ENCODE assay signal across 1 cellular context in the genomic region with DNA sequence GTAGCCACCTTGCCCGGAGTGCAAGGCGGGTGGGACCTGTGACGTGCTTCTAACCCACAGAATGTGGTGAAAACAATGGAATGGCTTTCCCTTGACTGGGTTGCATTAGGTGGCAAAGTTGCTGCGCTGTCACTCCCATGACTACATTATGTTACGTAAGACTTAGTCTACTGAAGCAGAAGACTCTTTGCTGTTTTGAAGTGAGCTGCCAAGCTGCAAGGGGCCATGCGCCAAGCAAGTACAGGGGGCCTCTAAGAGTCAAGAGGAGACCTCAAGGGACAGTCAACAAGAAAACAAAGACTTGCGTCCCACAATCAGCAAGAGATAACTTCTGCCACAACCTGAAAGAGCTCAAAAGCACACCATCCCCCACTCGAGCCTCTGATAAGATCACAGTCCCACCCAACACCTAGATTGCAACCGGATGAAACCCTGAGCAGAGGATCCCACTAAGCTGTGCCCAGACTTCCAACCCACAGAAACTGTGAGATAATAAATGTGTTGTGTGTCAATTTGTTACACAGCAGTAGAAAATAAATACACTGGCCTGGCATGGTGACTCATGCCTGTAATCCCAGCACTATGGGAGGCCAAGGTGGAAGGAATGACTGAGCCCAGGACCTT.
TF ChIP-seq lines count a peak whose summit lies in the region.

No MANE protein-coding gene starts in this region.

TF ChIP-seq in HEK293, 187 proteins besides CTCF, POLR2A, EP300 and RAD21 (continued from another document and continues in another):
- TF ChIP-seq ZSCAN16 (tag by site-specific recombination; IDR thresholded peaks at IDR 0.05) (no peak), MYNN (tag by site-specific recombination; IDR thresholded peaks at IDR 0.05; ENCODE audit: borderline replicate concordance) (no peak), INSM2 (tag by site-specific recombination; IDR thresholded peaks at IDR 0.05) (no peak), ZBTB20 (tag by site-specific recombination; IDR thresholded peaks at IDR 0.05) (0 out of 2 replicates have a peak, but pooled peaks have one; percentile 28), RBAK (tag by site-specific recombination; IDR thresholded peaks at IDR 0.05) (peak; percentile 95), ZNF837 (tag by site-specific recombination; IDR thresholded peaks at IDR 0.05) (no peak), ZNF140 (tag by site-specific recombination; IDR thresholded peaks at IDR 0.05) (no peak), ZNF558 (tag by site-specific recombination; IDR thresholded peaks at IDR 0.05) (no peak), GFI1B (tag by site-specific recombination; IDR thresholded peaks at IDR 0.05) (no peak), ZNF274 (IDR thresholded peaks at IDR 0.05; ENCODE audit: low read length) (no peak), ZNF274 (tag by site-specific recombination; IDR thresholded peaks at IDR 0.05; ENCODE audit: borderline replicate concordance) (no peak), ZNF23 (tag by site-specific recombination; IDR thresholded peaks at IDR 0.05; ENCODE audit: borderline replicate concordance) (no peak), ZNF248 (tag by site-specific recombination; IDR thresholded peaks at IDR 0.05) (no peak), KLF10 (tag by site-specific recombination; IDR thresholded peaks at IDR 0.05) (no peak), PRDM1 (tag by site-specific recombination; IDR thresholded peaks at IDR 0.05) (peak; percentile 63; the same call in 1 of the 2 replicates), HOXD13 (CRISPR knock-in tag; IDR thresholded peaks at IDR 0.05; ENCODE audit: borderline replicate concordance) (no peak), ZNF302 (tag by site-specific recombination; IDR thresholded peaks at IDR 0.05; ENCODE audit: low read depth) (no peak), ZBTB49 (tag by site-specific recombination; IDR thresholded peaks at IDR 0.05; ENCODE audit: low read depth) (no peak), ZNF391 (tag by site-specific recombination; IDR thresholded peaks at IDR 0.05; ENCODE audit: borderline replicate concordance, low read depth) (no peak), ZNF138 (tag by site-specific recombination; IDR thresholded peaks at IDR 0.05; ENCODE audit: borderline replicate concordance) (no peak), KLF17 (tag by site-specific recombination; IDR thresholded peaks at IDR 0.05) (no peak), ZSCAN5A (tag by site-specific recombination; IDR thresholded peaks at IDR 0.05) (no peak), ZNF555 (tag by site-specific recombination; conservative IDR thresholded peaks at IDR 0.05) (no peak), ZBTB48 (tag by site-specific recombination; IDR thresholded peaks at IDR 0.05) (peak; percentile 87), ZNF19 (tag by site-specific recombination; IDR thresholded peaks at IDR 0.05; ENCODE audit: low read depth) (no peak), ZNF513 (tag by site-specific recombination; IDR thresholded peaks at IDR 0.05) (no peak), ZNF2 (tag by site-specific recombination; IDR thresholded peaks at IDR 0.05) (no peak), ZNF48 (tag by site-specific recombination; IDR thresholded peaks at IDR 0.05) (no peak), ZNF133 (tag by site-specific recombination; IDR thresholded peaks at IDR 0.05) (no peak), ZNF596 (tag by site-specific recombination; IDR thresholded peaks at IDR 0.05) (no peak), ZNF561 (tag by site-specific recombination; IDR thresholded peaks at IDR 0.05; ENCODE audit: borderline replicate concordance) (no peak), ZNF843 (tag by site-specific recombination; IDR thresholded peaks at IDR 0.05) (no peak), MZF1 (tag by site-specific recombination; IDR thresholded peaks at IDR 0.05; ENCODE audit: borderline replicate concordance) (no peak), ZBTB8A (tag by site-specific recombination; IDR thresholded peaks at IDR 0.05) (no peak), ZNF404 (tag by site-specific recombination; IDR thresholded peaks at IDR 0.05) (no peak), SALL2 (tag by site-specific recombination; IDR thresholded peaks at IDR 0.05; ENCODE audit: borderline replicate concordance) (no peak), ZNF37A (tag by site-specific recombination; IDR thresholded peaks at IDR 0.05) (no peak), ZBTB21 (tag by site-specific recombination; IDR thresholded peaks at IDR 0.05) (no peak), ZNF658 (tag by site-specific recombination; IDR thresholded peaks at IDR 0.05) (no peak), ZNF654 (tag by site-specific recombination; IDR thresholded peaks at IDR 0.05; ENCODE audit: low read depth) (no peak), ZNF621 (tag by site-specific recombination; IDR thresholded peaks at IDR 0.05) (no peak), HOXC10 (CRISPR knock-in tag; IDR thresholded peaks at IDR 0.05) (no peak), ZNF132 (tag by site-specific recombination; IDR thresholded peaks at IDR 0.05; ENCODE audit: borderline replicate concordance) (no peak), ZNF510 (tag by site-specific recombination; IDR thresholded peaks at IDR 0.05; ENCODE audit: insufficient replicate concordance) (no peak)
- TF ChIP-seq, protein P1, sequence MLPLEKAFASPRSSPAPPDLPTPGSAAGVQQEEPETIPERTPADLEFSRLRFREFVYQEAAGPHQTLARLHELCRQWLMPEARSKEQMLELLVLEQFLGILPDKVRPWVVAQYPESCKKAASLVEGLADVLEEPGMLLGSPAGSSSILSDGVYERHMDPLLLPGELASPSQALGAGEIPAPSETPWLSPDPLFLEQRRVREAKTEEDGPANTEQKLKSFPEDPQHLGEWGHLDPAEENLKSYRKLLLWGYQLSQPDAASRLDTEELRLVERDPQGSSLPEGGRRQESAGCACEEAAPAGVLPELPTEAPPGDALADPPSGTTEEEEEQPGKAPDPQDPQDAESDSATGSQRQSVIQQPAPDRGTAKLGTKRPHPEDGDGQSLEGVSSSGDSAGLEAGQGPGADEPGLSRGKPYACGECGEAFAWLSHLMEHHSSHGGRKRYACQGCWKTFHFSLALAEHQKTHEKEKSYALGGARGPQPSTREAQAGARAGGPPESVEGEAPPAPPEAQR (tag by site-specific recombination; IDR thresholded peaks at IDR 0.05), result no peak
- TF ChIP-seq, protein P2, sequence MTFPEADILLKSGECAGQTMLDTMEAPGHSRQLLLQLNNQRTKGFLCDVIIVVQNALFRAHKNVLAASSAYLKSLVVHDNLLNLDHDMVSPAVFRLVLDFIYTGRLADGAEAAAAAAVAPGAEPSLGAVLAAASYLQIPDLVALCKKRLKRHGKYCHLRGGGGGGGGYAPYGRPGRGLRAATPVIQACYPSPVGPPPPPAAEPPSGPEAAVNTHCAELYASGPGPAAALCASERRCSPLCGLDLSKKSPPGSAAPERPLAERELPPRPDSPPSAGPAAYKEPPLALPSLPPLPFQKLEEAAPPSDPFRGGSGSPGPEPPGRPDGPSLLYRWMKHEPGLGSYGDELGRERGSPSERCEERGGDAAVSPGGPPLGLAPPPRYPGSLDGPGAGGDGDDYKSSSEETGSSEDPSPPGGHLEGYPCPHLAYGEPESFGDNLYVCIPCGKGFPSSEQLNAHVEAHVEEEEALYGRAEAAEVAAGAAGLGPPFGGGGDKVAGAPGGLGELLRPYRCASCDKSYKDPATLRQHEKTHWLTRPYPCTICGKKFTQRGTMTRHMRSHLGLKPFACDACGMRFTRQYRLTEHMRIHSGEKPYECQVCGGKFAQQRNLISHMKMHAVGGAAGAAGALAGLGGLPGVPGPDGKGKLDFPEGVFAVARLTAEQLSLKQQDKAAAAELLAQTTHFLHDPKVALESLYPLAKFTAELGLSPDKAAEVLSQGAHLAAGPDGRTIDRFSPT (tag by site-specific recombination; IDR thresholded peaks at IDR 0.05), result 0 out of 2 replicates have a peak, but pooled peaks have one; percentile 34
- TF ChIP-seq, protein P3, sequence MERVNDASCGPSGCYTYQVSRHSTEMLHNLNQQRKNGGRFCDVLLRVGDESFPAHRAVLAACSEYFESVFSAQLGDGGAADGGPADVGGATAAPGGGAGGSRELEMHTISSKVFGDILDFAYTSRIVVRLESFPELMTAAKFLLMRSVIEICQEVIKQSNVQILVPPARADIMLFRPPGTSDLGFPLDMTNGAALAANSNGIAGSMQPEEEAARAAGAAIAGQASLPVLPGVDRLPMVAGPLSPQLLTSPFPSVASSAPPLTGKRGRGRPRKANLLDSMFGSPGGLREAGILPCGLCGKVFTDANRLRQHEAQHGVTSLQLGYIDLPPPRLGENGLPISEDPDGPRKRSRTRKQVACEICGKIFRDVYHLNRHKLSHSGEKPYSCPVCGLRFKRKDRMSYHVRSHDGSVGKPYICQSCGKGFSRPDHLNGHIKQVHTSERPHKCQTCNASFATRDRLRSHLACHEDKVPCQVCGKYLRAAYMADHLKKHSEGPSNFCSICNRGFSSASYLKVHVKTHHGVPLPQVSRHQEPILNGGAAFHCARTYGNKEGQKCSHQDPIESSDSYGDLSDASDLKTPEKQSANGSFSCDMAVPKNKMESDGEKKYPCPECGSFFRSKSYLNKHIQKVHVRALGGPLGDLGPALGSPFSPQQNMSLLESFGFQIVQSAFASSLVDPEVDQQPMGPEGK (tag by site-specific recombination; IDR thresholded peaks at IDR 0.05), result no peak; the same call in 1 of the 2 replicates
- TF ChIP-seq, protein P4, sequence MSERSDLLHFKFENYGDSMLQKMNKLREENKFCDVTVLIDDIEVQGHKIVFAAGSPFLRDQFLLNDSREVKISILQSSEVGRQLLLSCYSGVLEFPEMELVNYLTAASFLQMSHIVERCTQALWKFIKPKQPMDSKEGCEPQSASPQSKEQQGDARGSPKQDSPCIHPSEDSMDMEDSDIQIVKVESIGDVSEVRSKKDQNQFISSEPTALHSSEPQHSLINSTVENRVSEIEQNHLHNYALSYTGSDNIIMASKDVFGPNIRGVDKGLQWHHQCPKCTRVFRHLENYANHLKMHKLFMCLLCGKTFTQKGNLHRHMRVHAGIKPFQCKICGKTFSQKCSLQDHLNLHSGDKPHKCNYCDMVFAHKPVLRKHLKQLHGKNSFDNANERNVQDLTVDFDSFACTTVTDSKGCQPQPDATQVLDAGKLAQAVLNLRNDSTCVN (tag by site-specific recombination; optimal IDR thresholded peaks at IDR 0.05), result no peak
